In the genomic region with DNA sequence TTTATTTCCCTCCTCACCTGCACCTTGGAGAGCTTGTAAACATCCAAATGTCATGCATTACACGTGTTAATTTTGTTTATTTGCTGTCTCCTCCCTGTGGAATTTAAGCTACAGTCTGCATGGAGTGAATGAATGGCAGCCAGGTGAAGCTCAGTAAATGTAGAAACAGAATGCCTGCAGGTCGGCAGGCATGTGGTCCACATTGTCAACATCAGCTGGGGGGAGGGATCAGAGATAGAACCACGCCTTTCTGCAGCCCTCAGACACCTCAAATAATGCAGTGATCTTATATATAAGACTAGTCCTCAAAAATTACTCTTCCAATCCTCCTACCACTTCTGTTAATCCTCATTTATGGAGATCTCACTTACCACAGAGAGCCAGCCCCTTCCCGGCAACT, we compare ENCODE assay signal across 23 cellular contexts.
"Had no signal": no experiment of that assay in that cellular context is flagged by ENCODE, and none has a peak within 500 bp of the region (broad histone marks: within the 10 kb centered on the region; RNA-seq: fewer than 3 reads in every experiment).

No MANE protein-coding gene starts in this region.

- DNase-seq: activated CD4-positive, alpha-beta T cell treated with anti-CD3 and anti-CD28 coated beads for 4 hours; activated CD4-positive, alpha-beta T cell treated with anti-CD3 and anti-CD28 coated beads, Interleukin-2, amount 50 U/mL, for 4 hours; activated CD8-positive, alpha-beta memory T cell treated with anti-CD3 and anti-CD28 coated beads for 24 hours; activated effector memory CD4-positive, alpha-beta T cell treated with Interleukin-2 at 50 U/mL for 16 hours; activated naive CD4-positive, alpha-beta T cell treated with Interleukin-2 at 50 U/mL for 16 hours; anterior cingulate cortex; esophagus squamous epithelium; foreskin melanocyte; heart right ventricle; kidney glomerular epithelial cell; lower lobe of right lung; mesenchymal stem cell; naive thymus-derived CD8-positive, alpha-beta T cell; nucleus accumbens; pancreas; retina; small intestine; stimulated activated CD4-positive, alpha-beta T cell treated with anti-CD3 and anti-CD28 coated beads, Interleukin-4, amount 100 ng/mL, for 24 hours; upper lobe of right lung had no signal

- H3K4me1 ChIP-seq: esophagus squamous epithelium, heart right ventricle, left lung, lower lobe of right lung, pancreas, prostate gland, upper lobe of right lung had no signal

- H3K9me3 ChIP-seq: esophagus squamous epithelium, pancreas, prostate gland, upper lobe of right lung had no signal

- H3K27me3 ChIP-seq: esophagus squamous epithelium, heart right ventricle, left lung, pancreas, upper lobe of right lung had no signal

- H3K27ac ChIP-seq: esophagus squamous epithelium, heart right ventricle, left lung, lower lobe of right lung, pancreas, prostate gland, upper lobe of right lung had no signal

- ATAC-seq: left lung; lower lobe of right lung; naive thymus-derived CD8-positive, alpha-beta T cell; pancreas; sciatic nerve; stimulated activated effector memory CD8-positive, alpha-beta T cell treated with anti-CD3 and anti-CD28 coated beads, Interleukin-12 subunit alpha, Interleukin-12 subunit beta, amount 100 ng/mL, for 72 hours; upper lobe of right lung had no signal

- H3K4me3 ChIP-seq: esophagus squamous epithelium, heart right ventricle, left lung, lower lobe of right lung, pancreas, prostate gland, upper lobe of right lung had no signal

- H3K36me3 ChIP-seq: esophagus squamous epithelium, heart right ventricle, left lung, lower lobe of right lung, pancreas, prostate gland, upper lobe of right lung had no signal
